ENCODE assay signal across 24 cellular contexts in the genomic region with DNA sequence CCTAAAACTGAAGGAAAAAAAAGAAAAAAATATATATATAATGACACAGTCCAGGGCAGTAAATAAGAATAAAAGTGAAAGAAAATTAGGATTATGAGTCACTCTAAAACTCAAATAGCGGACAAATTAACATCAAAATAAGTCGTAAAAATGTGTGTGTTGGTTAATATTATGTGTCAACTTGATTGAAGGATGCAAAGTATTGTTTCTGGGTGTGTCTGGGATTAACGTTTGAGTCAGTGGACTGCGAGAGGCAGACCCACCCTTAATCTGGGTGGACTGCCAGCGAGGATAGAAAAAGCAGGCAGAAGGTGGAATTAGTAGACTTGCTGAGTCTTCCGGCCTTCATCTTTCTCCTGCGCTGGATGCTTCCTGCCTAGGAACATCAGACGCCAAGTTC.
DNase-seq lines count a peak whose midpoint lies in the region; ATAC-seq, FAIRE-seq and TF ChIP-seq lines count a peak whose summit lies in the region.
"Had no signal": no experiment of that assay in that cellular context is flagged by ENCODE, and none has a peak within 500 bp of the region (broad histone marks: within the 10 kb centered on the region; RNA-seq: fewer than 3 reads in every experiment).

No MANE protein-coding gene starts in this region.

- H3K27me3 ChIP-seq in ACC112 (ENCODE audit: insufficient read depth, low read length) (no peaks in the 10 kb centered on the region), Karpas-422 (ENCODE audit: low read length) (no peaks in the 10 kb centered on the region), bronchial epithelial cell (ENCODE audit: control insufficient read depth, insufficient read depth, low read length) (no peaks in the 10 kb centered on the region), neuronal stem cell (ENCODE audit: control insufficient read depth in 3 of 3, insufficient read depth in 3 of 3, low read depth in 1 of 3, low read length in 3 of 3) (no peaks in the 10 kb centered on the region)
- H3K27me3 ChIP-seq: BE2C; BLaER1 treated with 17β-estradiol and CSF1 and Interleukin-3, amounts not matched to agents 10 nM and 100 nM had no signal

- no peak for TF ChIP-seq CTCF in bronchial epithelial cell (IDR thresholded peaks at IDR 0.05; ENCODE audit: insufficient read depth, low read length, severe bottlenecking)

- H3K79me2 ChIP-seq in ACC112 (ENCODE audit: control insufficient read depth, insufficient read depth, low read length, unreplicated experiment) (no peaks in the 10 kb centered on the region), Karpas-422 (ENCODE audit: low read length) (no peaks in the 10 kb centered on the region)

- no peak overlapping the region for H2BK5ac ChIP-seq in neuronal stem cell (ENCODE audit: low read length)

- no peak overlapping the region for H2BK12ac ChIP-seq in neuronal stem cell (ENCODE audit: low read length)

- H3K4ac ChIP-seq in neuronal stem cell (ENCODE audit: low read length): no peak overlapping the region

- 0 out of 2 replicates have a peak overlapping the region, but pooled peaks have one; percentile 14 for H3K4me3 ChIP-seq in ACC112 (ENCODE audit: low read depth, low read length)
- H3K4me3 ChIP-seq in Karpas-422 (ENCODE audit: low read length): no peak overlapping the region
- H3K4me3 ChIP-seq in bronchial epithelial cell (ENCODE audit: low read depth, low read length): no peak overlapping the region
- H3K4me3 ChIP-seq in neuronal stem cell (ENCODE audit: low read length in 2 of 2): no peak overlapping the region
- H3K4me3 ChIP-seq: BLaER1 treated with 17β-estradiol and CSF1 and Interleukin-3, amounts not matched to agents 10 nM and 100 nM; GM12878 had no signal

- H3K4me2 ChIP-seq in Karpas-422 (ENCODE audit: low read depth, low read length, poor library complexity, severe bottlenecking): no peak overlapping the region
- H3K4me2 ChIP-seq in neuronal stem cell (ENCODE audit: insufficient read depth, low read length, poor library complexity, severe bottlenecking): no peak overlapping the region
- H3K4me2 ChIP-seq: BLaER1 treated with 17β-estradiol and CSF1 and Interleukin-3, amounts not matched to agents 10 nM and 100 nM had no signal

- no peak overlapping the region for H3K23ac ChIP-seq in neuronal stem cell (ENCODE audit: low read depth, low read length, poor library complexity)

- no peak overlapping the region for H3K27ac ChIP-seq in ACC112 (ENCODE audit: low read depth, low read length)
- no peak overlapping the region for H3K27ac ChIP-seq in Karpas-422 (ENCODE audit: low read length)
- H3K27ac ChIP-seq in neuronal stem cell (replicated peaks; ENCODE audit: low read length): no peak overlapping the region
- H3K27ac ChIP-seq: 22Rv1; BLaER1 treated with 17β-estradiol and CSF1 and Interleukin-3, amounts not matched to agents 10 nM and 100 nM had no signal

- H3K4me1 ChIP-seq in ACC112 (ENCODE audit: control insufficient read depth, insufficient read depth, low read length, unreplicated experiment) (no peaks in the 10 kb centered on the region), Karpas-422 (ENCODE audit: low read length) (no peaks in the 10 kb centered on the region), neuronal stem cell (ENCODE audit: control insufficient read depth in 2 of 2, insufficient read depth in 1 of 2, low read depth in 1 of 2, low read length in 2 of 2) (peaks cover 0 to 8% of the 10 kb centered on the region in 2 donors)
- H3K4me1 ChIP-seq: BE2C had no signal

- H2BK15ac ChIP-seq in neuronal stem cell (ENCODE audit: low read length): no peak overlapping the region

- H3K9me3 ChIP-seq in Karpas-422 (ENCODE audit: low read length): peaks cover 9% of the 10 kb centered on the region; the same call in 1 of the 2 replicates
- H3K9me3 ChIP-seq in neuronal stem cell (replicated peaks in 1 of 2; ENCODE audit: control insufficient read depth in 2 of 2, insufficient read depth in 1 of 2, low read depth in 1 of 2, low read length in 2 of 2): no peaks in the 10 kb centered on the region
- H3K9me3 ChIP-seq: BE2C; BLaER1 treated with 17β-estradiol and CSF1 and Interleukin-3, amounts not matched to agents 10 nM and 100 nM had no signal

- H3K9ac ChIP-seq in Karpas-422 (ENCODE audit: low read length): no peak overlapping the region
- no peak overlapping the region for H3K9ac ChIP-seq in neuronal stem cell (ENCODE audit: low read depth, low read length, poor library complexity)
- H3K9ac ChIP-seq: BLaER1 treated with 17β-estradiol and CSF1 and Interleukin-3, amounts not matched to agents 10 nM and 100 nM had no signal

- FAIRE-seq in bronchial epithelial cell (lab: Jason Lieb, UNC): peak; percentile 18
- FAIRE-seq: A204.1, D721Med, GM12878 had no signal

- no peak overlapping the region for H4K91ac ChIP-seq in neuronal stem cell (ENCODE audit: low read depth, low read length, poor library complexity)

- ATAC-seq in GM18909 (IDR thresholded peaks at IDR 0.05; ENCODE audit: poor library complexity, unreplicated experiment): no peak
- ATAC-seq: GM12878, HCT116 had no signal

- no peaks in the 10 kb centered on the region for H4K20me1 ChIP-seq in Karpas-422 (ENCODE audit: insufficient read depth, low read depth, low read length)
- H4K20me1 ChIP-seq: BLaER1 treated with 17β-estradiol and CSF1 and Interleukin-3, amounts not matched to agents 10 nM and 100 nM had no signal

- no peak overlapping the region for H2AFZ ChIP-seq in ACC112 (ENCODE audit: low read length, unreplicated experiment)
- peak overlapping the region; percentile 66; the same call in 1 of the 2 replicates for H2AFZ ChIP-seq in Karpas-422 (ENCODE audit: low read length)
- H2AFZ ChIP-seq in neuronal stem cell (ENCODE audit: low read length): peak overlapping the region; percentile 49

- DNase-seq in Karpas-422 (no peak), bronchial epithelial cell (ENCODE audit: low read depth) (no peak), neuronal stem cell (ENCODE audit: low spot score) (no peak), hypothalamus (lab: John Stamatoyannopoulos, UW) (no peak), pons (ENCODE audit: low spot score) (no peak)
- DNase-seq: ACHN; AML-193; BE2C; CD4-positive, alpha-beta T cell; CD8-positive, alpha-beta memory T cell; DMS 273 treated with DMSO at 0.1 percent for 48 hours; DMS79; EL; GDM1; GOT3; H7 had no signal

- peak overlapping the region; percentile 28 for H3K18ac ChIP-seq in neuronal stem cell (ENCODE audit: low read length)

- no peaks in the 10 kb centered on the region for H3K79me1 ChIP-seq in neuronal stem cell (ENCODE audit: low read depth, low read length)

- H2BK120ac ChIP-seq in neuronal stem cell (ENCODE audit: low read depth, low read length): no peak overlapping the region

- no peak overlapping the region for H3K14ac ChIP-seq in neuronal stem cell (ENCODE audit: low read length)

- no peak overlapping the region for H2AK5ac ChIP-seq in neuronal stem cell (ENCODE audit: low read depth, low read length)

- H4K8ac ChIP-seq in neuronal stem cell (ENCODE audit: low read depth, low read length): no peak overlapping the region

- WGBS in neuronal stem cell (ENCODE audit: extremely low coverage in 2 of 2, insufficient read length in 2 of 2, insufficient replicate concordance in 1 of 2), 2 donors: no CpG with 5 or more reads among the region's 8 CpGs

- H3K9me2 ChIP-seq in Karpas-422 (replicated peaks; ENCODE audit: insufficient read depth, low read length): no peaks in the 10 kb centered on the region

- H3K36me3 ChIP-seq in ACC112 (ENCODE audit: insufficient read depth, low read length) (no peaks in the 10 kb centered on the region), Karpas-422 (ENCODE audit: insufficient read depth, low read length) (no peaks in the 10 kb centered on the region), bronchial epithelial cell (ENCODE audit: control insufficient read depth, insufficient read depth, low read length) (no peaks in the 10 kb centered on the region), neuronal stem cell (replicated peaks in 1 of 2; ENCODE audit: control insufficient read depth in 2 of 2, insufficient read depth in 2 of 2, low read length in 2 of 2) (no peaks in the 10 kb centered on the region)
- H3K36me3 ChIP-seq: BLaER1 treated with 17β-estradiol and CSF1 and Interleukin-3, amounts not matched to agents 10 nM and 100 nM had no signal
